Comparison of ENCODE assay signal across 8 cellular contexts in the genomic region with DNA sequence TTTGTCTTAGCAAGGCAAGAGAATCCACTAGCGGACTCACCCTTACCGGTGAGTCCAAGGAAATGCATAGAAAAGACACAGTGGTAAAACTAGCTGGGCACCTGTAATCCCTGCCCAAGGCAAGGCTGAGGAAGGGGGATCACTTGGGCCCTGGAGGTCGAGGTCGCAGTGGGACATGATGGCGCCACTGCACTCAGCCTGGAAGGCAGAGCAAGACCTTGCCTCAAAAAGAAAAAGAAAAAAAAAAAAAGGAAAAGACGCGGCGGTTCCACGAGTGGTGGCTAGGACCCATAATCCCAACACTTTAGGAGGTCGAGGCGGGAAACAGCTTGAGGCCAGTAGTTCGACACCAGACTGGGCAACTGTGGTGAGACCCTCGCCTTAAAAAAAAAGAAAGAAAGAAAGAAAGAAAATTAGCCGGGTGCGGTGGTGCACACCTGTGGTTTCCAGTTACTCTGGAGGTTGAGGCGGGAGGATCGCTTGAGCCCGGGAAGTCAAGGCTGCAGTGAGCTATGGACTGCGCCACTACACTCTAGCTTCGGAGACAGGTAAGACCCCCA. TPM values are rescaled to one million over a fixed set of nuclear protein-coding genes. Genes with fewer than 3 reads are reported as not detected.
DNase-seq lines count a peak whose midpoint lies in the region; ATAC-seq and TF ChIP-seq lines count a peak whose summit lies in the region.

No MANE protein-coding gene starts in this region.

- no peak for DNase-seq in HFF-Myc (ENCODE audit: extremely low read depth, low read depth)
- no peak for DNase-seq in activated T-helper 2 cell treated with anti-CD3 and anti-CD28 coated beads, Interferon-gamma antibody, Interleukin-2, Interleukin-4, amounts not matched to agents 10 μg/mL and 5 μg/mL and 100 μg/mL, durations not matched to agents 14 hours and 24 hours and 36 hours (ENCODE audit: low spot score)
- no peak for DNase-seq in DMS 273 (lab: John Stamatoyannopoulos, UW; ENCODE audit: unreplicated experiment)
- DNase-seq in epidermal melanocyte (ENCODE audit: insufficient read length, low spot score) = no peak
- DNase-seq in SW 1271 (lab: John Stamatoyannopoulos, UW) = no peak
- no peak for DNase-seq in NCI-H2171 (lab: John Stamatoyannopoulos, UW)

- H3K27me3 Mint-ChIP-seq in activated T-helper 2 cell treated with anti-CD3 and anti-CD28 coated beads, Interferon-gamma antibody, Interleukin-2, Interleukin-4, amounts not matched to agents 10 μg/mL and 5 μg/mL and 100 μg/mL, durations not matched to agents 14 hours and 24 hours and 36 hours (ENCODE audit: low read depth) = peaks cover 3% of the 10 kb centered on the region
- H3K27me3 Mint-ChIP-seq in stimulated activated memory B cell treated with anti-CD40 and anti-IgM and Interleukin-4, amounts not matched to agents 10 μg/mL and 1 μg/mL and 100 μg/mL, for 72 hours = no peaks in the 10 kb centered on the region

- intact Hi-C loops in activated T-helper 2 cell treated with anti-CD3 and anti-CD28 coated beads, Interferon-gamma antibody, Interleukin-2, Interleukin-4, amounts not matched to agents 10 μg/mL and 5 μg/mL and 100 μg/mL, durations not matched to agents 14 hours and 24 hours and 36 hours (cut with micrococcal nuclease) = loop anchor here (2.0 kb wide), 1 partner anchor 73 kb away; no protein-coding TSS in a partner anchor

- peak overlapping the region; percentile 58 for H3K27ac Mint-ChIP-seq in activated T-helper 2 cell treated with anti-CD3 and anti-CD28 coated beads, Interferon-gamma antibody, Interleukin-2, Interleukin-4, amounts not matched to agents 10 μg/mL and 5 μg/mL and 100 μg/mL, durations not matched to agents 14 hours and 24 hours and 36 hours
- peak overlapping the region; percentile 76 for H3K27ac Mint-ChIP-seq in stimulated activated memory B cell treated with anti-CD40 and anti-IgM and Interleukin-4, amounts not matched to agents 10 μg/mL and 1 μg/mL and 100 μg/mL, for 72 hours

- H3K4me1 Mint-ChIP-seq in activated T-helper 2 cell treated with anti-CD3 and anti-CD28 coated beads, Interferon-gamma antibody, Interleukin-2, Interleukin-4, amounts not matched to agents 10 μg/mL and 5 μg/mL and 100 μg/mL, durations not matched to agents 14 hours and 24 hours and 36 hours (ENCODE audit: low read depth) = peaks cover 29% of the 10 kb centered on the region
- peaks cover 51% of the 10 kb centered on the region for H3K4me1 Mint-ChIP-seq in stimulated activated memory B cell treated with anti-CD40 and anti-IgM and Interleukin-4, amounts not matched to agents 10 μg/mL and 1 μg/mL and 100 μg/mL, for 72 hours

- ATAC-seq in stimulated activated memory B cell treated with anti-CD40 and anti-IgM and Interleukin-4, amounts not matched to agents 10 μg/mL and 1 μg/mL and 100 μg/mL, for 72 hours = no peak

- no peaks in the 10 kb centered on the region for H3K9me3 Mint-ChIP-seq in activated T-helper 2 cell treated with anti-CD3 and anti-CD28 coated beads, Interferon-gamma antibody, Interleukin-2, Interleukin-4, amounts not matched to agents 10 μg/mL and 5 μg/mL and 100 μg/mL, durations not matched to agents 14 hours and 24 hours and 36 hours
- H3K9me3 Mint-ChIP-seq in stimulated activated memory B cell treated with anti-CD40 and anti-IgM and Interleukin-4, amounts not matched to agents 10 μg/mL and 1 μg/mL and 100 μg/mL, for 72 hours = no peaks in the 10 kb centered on the region

- no peak for TF ChIP-seq CTCF in HFF-Myc (IDR thresholded peaks at IDR 0.05; ENCODE audit: low read depth, low read length, missing control alignments)

- H3K4me3 Mint-ChIP-seq in activated T-helper 2 cell treated with anti-CD3 and anti-CD28 coated beads, Interferon-gamma antibody, Interleukin-2, Interleukin-4, amounts not matched to agents 10 μg/mL and 5 μg/mL and 100 μg/mL, durations not matched to agents 14 hours and 24 hours and 36 hours (ENCODE audit: low read depth) = peak overlapping the region; percentile 76
- H3K4me3 Mint-ChIP-seq in stimulated activated memory B cell treated with anti-CD40 and anti-IgM and Interleukin-4, amounts not matched to agents 10 μg/mL and 1 μg/mL and 100 μg/mL, for 72 hours = peak overlapping the region; percentile 83

- peaks cover 23% of the 10 kb centered on the region for H3K36me3 Mint-ChIP-seq in activated T-helper 2 cell treated with anti-CD3 and anti-CD28 coated beads, Interferon-gamma antibody, Interleukin-2, Interleukin-4, amounts not matched to agents 10 μg/mL and 5 μg/mL and 100 μg/mL, durations not matched to agents 14 hours and 24 hours and 36 hours (ENCODE audit: low read depth)
- H3K36me3 Mint-ChIP-seq in stimulated activated memory B cell treated with anti-CD40 and anti-IgM and Interleukin-4, amounts not matched to agents 10 μg/mL and 1 μg/mL and 100 μg/mL, for 72 hours = peaks cover 17% of the 10 kb centered on the region

- H3K4me3 ChIP-seq in HFF-Myc (replicated peaks; ENCODE audit: low read depth, low read length) (peak overlapping the region; percentile 45), iPS-11a (ENCODE audit: low read depth, low read length) (peak overlapping the region; percentile 73)

RNA-seq across cellular contexts. Expression of gene OTUD1, which starts 0.8 kb away (rescaled TPM):
- 9.7 and 10.2 TPM in 2 replicates for total RNA-seq in activated T-helper 2 cell treated with anti-CD3 and anti-CD28 coated beads, Interferon-gamma antibody, Interleukin-2, Interleukin-4, amounts not matched to agents 10 μg/mL and 5 μg/mL and 100 μg/mL, durations not matched to agents 14 hours and 24 hours and 36 hours
